ENCODE assay signal across 11 cellular contexts in genomic region chr12:46385439-46385838, GRCh38. TPM values are rescaled to one million over a fixed set of nuclear protein-coding genes. Genes with fewer than 3 reads are reported as not detected.
DNase-seq lines count a peak whose midpoint lies in the region; ATAC-seq, FAIRE-seq and TF ChIP-seq lines count a peak whose summit lies in the region.
"Had no signal": no experiment of that assay in that cellular context is flagged by ENCODE, and none has a peak within 500 bp of the region (broad histone marks: within the 10 kb centered on the region; RNA-seq: fewer than 3 reads in every experiment).

No MANE protein-coding gene starts in this region.

- no peak for TF ChIP-seq RAD21 in IMR-90 (IDR thresholded peaks at IDR 0.05; ENCODE audit: low read length)

- CTCF ChIA-PET in IMR-90 (lab: Yijun Ruan, JAX) = interaction anchor here (0.6 kb wide), 2 partner anchors 354 to 457 kb away, joined by 4 read pairs; no protein-coding TSS in a partner anchor

- in situ Hi-C loops in IMR-90 (cut with MboI; ENCODE audit: low sequenced_read_pairs) = loop anchor here (5.0 to 10.0 kb wide), 2 partner anchors 109 to 277 kb away; no protein-coding TSS in a partner anchor

- no CpG with 5 or more reads among the region's 5 CpGs for WGBS in IMR-90 (ENCODE audit: extremely low coverage in 2 of 2, insufficient read length in 1 of 2), 2 experiments

- H3K18ac ChIP-seq in IMR-90 (ENCODE audit: low read depth, low read length) = peak overlapping the region; percentile 94

- H3K4me2 ChIP-seq in BLaER1 treated with 17β-estradiol and CSF1 and Interleukin-3, amounts not matched to agents 10 nM and 100 nM = peak overlapping the region; percentile 87 to 95 (median 92)
- peak overlapping the region; percentile 6 for H3K4me2 ChIP-seq in IMR-90 (ENCODE audit: low read depth, low read length)

- H3K27me3 ChIP-seq in BLaER1 treated with 17β-estradiol and CSF1 and Interleukin-3, amounts not matched to agents 10 nM and 100 nM = no peaks in the 10 kb centered on the region
- no peaks in the 10 kb centered on the region for H3K27me3 ChIP-seq in IMR-90 (ENCODE audit: control insufficient read depth, insufficient read depth, low read length)

- H3K27ac ChIP-seq in BLaER1 treated with 17β-estradiol and CSF1 and Interleukin-3, amounts not matched to agents 10 nM and 100 nM = peak overlapping the region; percentile 36 to 98 (median 96); a peak in 20 of 22 replicates
- H3K27ac ChIP-seq in IMR-90 (ENCODE audit: insufficient read depth, low read length) (peak overlapping the region; percentile 98), caudate nucleus (ENCODE audit: low read depth, low read length) (no peak overlapping the region)

- H2BK20ac ChIP-seq in IMR-90 (ENCODE audit: low read depth, low read length) = peak overlapping the region; percentile 100

- intact Hi-C loops in IMR-90 (cut with micrococcal nuclease) = loop anchor here (1.0 kb wide), 1 partner anchor 246 kb away; no protein-coding TSS in a partner anchor
- intact Hi-C loops in dendritic cell treated with granulocyte-macrophage colony-stimulating factor and Interleukin-4, amounts not matched to agents 40 ng/mL and 50 ng/mL, for 4 days (cut with micrococcal nuclease) = loop anchor here (5.0 kb wide), 1 partner anchor 87 kb away; no protein-coding TSS in a partner anchor

- H3K4me1 ChIP-seq in BLaER1 treated with 17β-estradiol and CSF1 and Interleukin-3, amounts not matched to agents 10 nM and 100 nM = peaks cover 64 to 74% (median 67%) of the 10 kb centered on the region in 10 experiments
- H3K4me1 ChIP-seq in IMR-90 (ENCODE audit: control insufficient read depth, insufficient read depth, low read length) = peaks cover 21% of the 10 kb centered on the region

- H4K91ac ChIP-seq in IMR-90 (ENCODE audit: insufficient read depth, low read depth, low read length) = peak overlapping the region; percentile 100

- peak overlapping the region; percentile 100 for H2BK15ac ChIP-seq in IMR-90 (ENCODE audit: low read depth, low read length)

- no peaks in the 10 kb centered on the region for H3K27me3 Mint-ChIP-seq in dendritic cell treated with granulocyte-macrophage colony-stimulating factor and Interleukin-4, amounts not matched to agents 40 ng/mL and 50 ng/mL, for 4 days
- H3K27me3 Mint-ChIP-seq in neural crest cell (ENCODE audit: low read depth) = peaks cover 14% of the 10 kb centered on the region

- H3K4ac ChIP-seq in IMR-90 (ENCODE audit: low read depth, low read length) = peak overlapping the region; percentile 100

- ATAC-seq in IMR-90 (ENCODE audit: low read depth) = no peak
- ATAC-seq in HG03520 (IDR thresholded peaks at IDR 0.05; ENCODE audit: unreplicated experiment) = no peak

- BruUV-seq in IMR-90 (replicated peaks; lab: Mats Ljungman, UMichigan) = no TSS peak

- H3K9me3 ChIP-seq in BLaER1 treated with 17β-estradiol and CSF1 and Interleukin-3, amounts not matched to agents 10 nM and 100 nM (replicated peaks in 1 of 11) = peaks cover 0 to 4% (median 0%) of the 10 kb centered on the region in 11 experiments; a peak in 2 of 22 replicates
- no peaks in the 10 kb centered on the region for H3K9me3 ChIP-seq in IMR-90 (ENCODE audit: control insufficient read depth, insufficient read depth, low read length)

- DNase-seq in IMR-90 = no peak
- no peak for DNase-seq in neural crest cell (ENCODE audit: low read depth, low spot score)
- DNase-seq in D721Med (ENCODE audit: insufficient read length, low spot score) = no peak
- no peak for DNase-seq in NCI-H2171 (lab: John Stamatoyannopoulos, UW)
- no peak for DNase-seq in caudate nucleus (lab: John Stamatoyannopoulos, UW)
- DNase-seq: activated CD8-positive, alpha-beta memory T cell treated with anti-CD3 and anti-CD28 coated beads for 24 hours; GDM1 had no signal

- H2AK9ac ChIP-seq in IMR-90 (replicated peaks; ENCODE audit: low read depth, low read length, poor library complexity) = peak overlapping the region; percentile 96

- H3K4me3 ChIP-seq in BLaER1 treated with 17β-estradiol and CSF1 and Interleukin-3, amounts not matched to agents 10 nM and 100 nM = peak overlapping the region in 6 of 10 experiments; percentile 6 to 80 (median 58); a peak in 6 of 20 replicates
- no peak overlapping the region for H3K4me3 ChIP-seq in IMR-90 (ENCODE audit: insufficient read depth, low read depth, low read length)

- no peak overlapping the region for H3K4me3 Mint-ChIP-seq in dendritic cell treated with granulocyte-macrophage colony-stimulating factor and Interleukin-4, amounts not matched to agents 40 ng/mL and 50 ng/mL, for 4 days
- peak overlapping the region; percentile 75 for H3K4me3 Mint-ChIP-seq in neural crest cell

- H3K23ac ChIP-seq in IMR-90 (ENCODE audit: low read depth, low read length) = peak overlapping the region; percentile 100

- H3K9me1 ChIP-seq in IMR-90 (ENCODE audit: insufficient read depth, low read length) = peaks cover 19% of the 10 kb centered on the region

- H3K36me3 Mint-ChIP-seq in dendritic cell treated with granulocyte-macrophage colony-stimulating factor and Interleukin-4, amounts not matched to agents 40 ng/mL and 50 ng/mL, for 4 days (ENCODE audit: low read depth) = peaks cover 8% of the 10 kb centered on the region
- no peaks in the 10 kb centered on the region for H3K36me3 Mint-ChIP-seq in neural crest cell (ENCODE audit: low read depth)

- dilution Hi-C loops in IMR-90 (cut with HindIII; ENCODE audit: low sequenced_read_pairs, unreplicated experiment) = no loop called here

- no peaks in the 10 kb centered on the region for H3K36me3 ChIP-seq in BLaER1 treated with 17β-estradiol and CSF1 and Interleukin-3, amounts not matched to agents 10 nM and 100 nM
- H3K36me3 ChIP-seq in IMR-90 (ENCODE audit: control insufficient read depth, insufficient read depth, low read length) = no peaks in the 10 kb centered on the region

- no peak for TF ChIP-seq POLR2A in IMR-90 (IDR thresholded peaks at IDR 0.05; ENCODE audit: low read depth, low read length)

- H3K27ac Mint-ChIP-seq in dendritic cell treated with granulocyte-macrophage colony-stimulating factor and Interleukin-4, amounts not matched to agents 40 ng/mL and 50 ng/mL, for 4 days = peak overlapping the region; percentile 52
- no peak overlapping the region for H3K27ac Mint-ChIP-seq in neural crest cell (ENCODE audit: unreplicated experiment)

- peak overlapping the region; percentile 100 for H2BK120ac ChIP-seq in IMR-90 (ENCODE audit: low read depth, low read length)

- H4K20me1 ChIP-seq in BLaER1 treated with 17β-estradiol and CSF1 and Interleukin-3, amounts not matched to agents 10 nM and 100 nM = no peaks in the 10 kb centered on the region
- no peaks in the 10 kb centered on the region for H4K20me1 ChIP-seq in IMR-90 (ENCODE audit: insufficient read depth, low read length)

- peak overlapping the region; percentile 95 for H4K5ac ChIP-seq in IMR-90 (ENCODE audit: low read depth, low read length)

- FAIRE-seq in D721Med (lab: Jason Lieb, UNC) = no peak
- FAIRE-seq: urothelium cell line had no signal

- peaks cover 34% of the 10 kb centered on the region for H3K4me1 Mint-ChIP-seq in dendritic cell treated with granulocyte-macrophage colony-stimulating factor and Interleukin-4, amounts not matched to agents 40 ng/mL and 50 ng/mL, for 4 days (ENCODE audit: low read depth)
- H3K4me1 Mint-ChIP-seq in neural crest cell = peaks cover 56% of the 10 kb centered on the region

- H2AK5ac ChIP-seq in IMR-90 (ENCODE audit: low read depth, low read length) = peak overlapping the region; percentile 99

- no peaks in the 10 kb centered on the region for H3K9me3 Mint-ChIP-seq in dendritic cell treated with granulocyte-macrophage colony-stimulating factor and Interleukin-4, amounts not matched to agents 40 ng/mL and 50 ng/mL, for 4 days
- H3K9me3 Mint-ChIP-seq in neural crest cell = no peaks in the 10 kb centered on the region

- peak overlapping the region; percentile 76 for H2AFZ ChIP-seq in IMR-90 (replicated peaks; ENCODE audit: low read length, poor library complexity)

- H3K14ac ChIP-seq in IMR-90 (replicated peaks; ENCODE audit: low read depth, low read length) = peak overlapping the region; percentile 99

- POLR2A ChIA-PET in IMR-90 (lab: Charles Lee; ENCODE audit: unreplicated experiment) = interaction anchor here (0.7 to 1.1 kb wide), 4 partner anchors 11 to 107 kb away, joined by 3 to 13 read pairs (median 3); no protein-coding TSS in a partner anchor

- H3K79me1 ChIP-seq in IMR-90 (ENCODE audit: low read depth in 1 of 2, low read length in 2 of 2) = peaks cover 20 to 59% of the 10 kb centered on the region in 2 experiments

- TF ChIP-seq CTCF in IMR-90 (conservative IDR thresholded peaks at IDR 0.05; ENCODE audit: low read depth, low read length) = no peak
- TF ChIP-seq CTCF in neural crest cell (conservative IDR thresholded peaks at IDR 0.05) = no peak
- no peak for TF ChIP-seq CTCF in D721Med (IDR thresholded peaks at IDR 0.05; ENCODE audit: insufficient read depth, missing control alignments)

- H3K56ac ChIP-seq in IMR-90 (ENCODE audit: extremely low read depth, insufficient read depth, low read length) = peak overlapping the region; percentile 100

- H2BK5ac ChIP-seq in IMR-90 (ENCODE audit: low read depth, low read length, poor library complexity, severe bottlenecking) = peak overlapping the region; percentile 100

- peak overlapping the region; percentile 5 to 96 (median 54); a peak in 14 of 22 replicates for H3K9ac ChIP-seq in BLaER1 treated with 17β-estradiol and CSF1 and Interleukin-3, amounts not matched to agents 10 nM and 100 nM
- peak overlapping the region; percentile 29 for H3K9ac ChIP-seq in IMR-90 (ENCODE audit: low read depth, low read length)

- peak overlapping the region; percentile 98 to 99 for H4K8ac ChIP-seq in IMR-90 (ENCODE audit: low read depth in 2 of 2, low read length in 2 of 2)

TF ChIP-seq in IMR-90, 13 proteins besides CTCF, POLR2A, EP300 and RAD21 (continues in another document):
- TF ChIP-seq RFX5 (IDR thresholded peaks at IDR 0.05; ENCODE audit: low read depth, low read length) (no peak), SMC3 (IDR thresholded peaks at IDR 0.05; ENCODE audit: low read depth, low read length) (no peak), RCOR1 (IDR thresholded peaks at IDR 0.05; ENCODE audit: insufficient replicate concordance, low read length) (no peak), CEBPB (IDR thresholded peaks at IDR 0.05; ENCODE audit: low read depth, low read length) (no peak), MAZ (IDR thresholded peaks at IDR 0.05; ENCODE audit: borderline replicate concordance, low read depth, low read length) (no peak), USF2 (IDR thresholded peaks at IDR 0.05; ENCODE audit: low read depth, low read length) (no peak)

RNA-seq across cellular contexts. Expression of gene SLC38A2, which starts 12.9 kb away (rescaled TPM):
- 881 and 1,389 TPM in 2 replicates for total RNA-seq in IMR-90 (2012; rRNA removed)
- 213 and 313 TPM in 2 replicates for polyA plus RNA-seq in IMR-90 (2012; rRNA removed)
- 33.9 and 129 TPM in 2 replicates for polyA plus RNA-seq in IMR-90 (2012; cell fraction: cytosol; rRNA removed)
- 118 and 947 TPM in 2 replicates for polyA plus RNA-seq in IMR-90 (2012; cell fraction: nucleus; rRNA removed; ENCODE audit: low replicate concordance)
- 186 and 199 TPM in 2 replicates for total RNA-seq in neural crest cell
